ENCODE assay signal across 1 cellular context in genomic region chr15:73951591-73951990, GRCh38.
TF ChIP-seq lines count a peak whose summit lies in the region.

No MANE protein-coding gene starts in this region.

TF ChIP-seq in endothelial cell of umbilical vein, 7 proteins besides CTCF, POLR2A, EP300 and RAD21:
- no peak for TF ChIP-seq EZH2 (IDR thresholded peaks at IDR 0.05; ENCODE audit: borderline replicate concordance, low read depth, low read length, severe bottlenecking)
- TF ChIP-seq JUN (IDR thresholded peaks at IDR 0.05; ENCODE audit: borderline replicate concordance, insufficient read depth, insufficient read length, low read depth) = no peak
- TF ChIP-seq GATA2 (IDR thresholded peaks at IDR 0.05; ENCODE audit: insufficient read depth, insufficient read length, low read depth, low read length) = no peak
